In the genomic region with DNA sequence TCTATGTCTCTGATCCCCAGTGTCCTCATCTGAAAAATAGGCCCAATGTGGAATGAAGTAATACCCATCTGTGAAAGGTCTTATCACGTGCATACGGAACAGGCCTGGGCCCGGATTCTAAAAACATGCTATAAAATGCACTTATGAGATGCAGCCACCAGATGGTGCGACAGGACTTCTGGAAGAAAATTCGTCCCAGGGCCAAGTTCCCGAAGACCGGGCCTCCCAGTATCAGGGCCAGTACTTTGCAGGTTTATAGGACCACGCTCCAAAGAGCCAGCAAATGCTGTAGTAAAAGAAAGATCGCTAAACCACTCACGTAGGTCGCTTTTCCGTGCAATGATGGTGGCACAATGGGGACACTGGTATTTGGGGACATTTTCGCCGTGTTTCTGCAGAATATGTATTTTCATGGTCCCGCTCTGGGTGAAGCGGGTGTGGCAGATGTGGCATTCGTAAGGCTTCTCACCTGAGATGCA, we compare ENCODE assay signal across 8 cellular contexts. TPM values are rescaled to one million over a fixed set of nuclear protein-coding genes. Genes with fewer than 3 reads are reported as not detected.
DNase-seq lines count a peak whose midpoint lies in the region; ATAC-seq and TF ChIP-seq lines count a peak whose summit lies in the region.

No MANE protein-coding gene starts in this region.

- H4K91ac ChIP-seq in trophoblast cell (ENCODE audit: low read depth, low read length): no peak overlapping the region

- H3K4me2 ChIP-seq in trophoblast cell (ENCODE audit: low read length): no peak overlapping the region

- H3K4me1 Mint-ChIP-seq in natural killer cell: no peaks in the 10 kb centered on the region
- no peaks in the 10 kb centered on the region for H3K4me1 Mint-ChIP-seq in natural killer cell treated with Interleukin-12 subunit alpha and Interleukin-12 subunit beta and Interleukin-15 and Interleukin-18, amount 100 ng/mL, for 72 hours (ENCODE audit: low read depth in 2 of 2)
- no peaks in the 10 kb centered on the region for H3K4me1 Mint-ChIP-seq in activated T-cell treated with anti-CD3 and anti-CD28 coated beads, Interleukin-2, amount 50 U/mL, for 24 hours (ENCODE audit: low read depth)
- no peaks in the 10 kb centered on the region for H3K4me1 Mint-ChIP-seq in glutamatergic neuron (ENCODE audit: low read depth, unreplicated experiment)
- H3K4me1 Mint-ChIP-seq in T-helper 17 cell: peaks cover 3% of the 10 kb centered on the region

- DNase-seq in natural killer cell: no peak
- DNase-seq in natural killer cell treated with Interleukin-12 subunit alpha and Interleukin-12 subunit beta and Interleukin-15 and Interleukin-18, amount 100 ng/mL, for 72 hours (ENCODE audit: low spot score): no peak
- DNase-seq in NCI-H1694 (lab: John Stamatoyannopoulos, UW): peak; percentile 5
- peak; percentile 40 for DNase-seq in activated T-cell treated with anti-CD3 and anti-CD28 coated beads, Interleukin-2, amount 50 U/mL, for 24 hours
- peak; percentile 65 for DNase-seq in glutamatergic neuron
- DNase-seq in trophoblast cell: peak; percentile 70 to 89
- DNase-seq in T-helper 17 cell: no peak
- no peak for DNase-seq in central memory CD4-positive, alpha-beta T cell

- H3K4me3 ChIP-seq in trophoblast cell (ENCODE audit: low read depth, low read length): no peak overlapping the region

- ATAC-seq in natural killer cell (peak in 1 of 3 donors; percentile 52), T-helper 17 cell (no peak)
- ATAC-seq in natural killer cell treated with Interleukin-12 subunit alpha and Interleukin-12 subunit beta and Interleukin-15 and Interleukin-18, amount 100 ng/mL, for 72 hours: no peak

- no peak overlapping the region for H3K18ac ChIP-seq in trophoblast cell (ENCODE audit: low read length)

- H3K27ac ChIP-seq in trophoblast cell (ENCODE audit: low read depth, low read length): no peak overlapping the region

- H3K4me3 Mint-ChIP-seq in natural killer cell: no peak overlapping the region
- H3K4me3 Mint-ChIP-seq in natural killer cell treated with Interleukin-12 subunit alpha and Interleukin-12 subunit beta and Interleukin-15 and Interleukin-18, amount 100 ng/mL, for 72 hours: no peak overlapping the region
- H3K4me3 Mint-ChIP-seq in activated T-cell treated with anti-CD3 and anti-CD28 coated beads, Interleukin-2, amount 50 U/mL, for 24 hours: no peak overlapping the region
- no peak overlapping the region for H3K4me3 Mint-ChIP-seq in glutamatergic neuron (ENCODE audit: unreplicated experiment)
- no peak overlapping the region for H3K4me3 Mint-ChIP-seq in T-helper 17 cell

- intact Hi-C loops in natural killer cell (cut with micrococcal nuclease): loop anchor here (1.0 to 5.0 kb wide), 2 partner anchors 80 to 693 kb away; no protein-coding TSS in a partner anchor

- no peak overlapping the region for H2AFZ ChIP-seq in trophoblast cell (ENCODE audit: insufficient read depth, low read length, poor library complexity)

- H3K23ac ChIP-seq in trophoblast cell (ENCODE audit: low read length): no peak overlapping the region

- H3K79me1 ChIP-seq in trophoblast cell (ENCODE audit: low read length): no peaks in the 10 kb centered on the region

- H2AK5ac ChIP-seq in trophoblast cell (ENCODE audit: low read length): no peak overlapping the region

- H3K9me3 Mint-ChIP-seq in natural killer cell (no peaks in the 10 kb centered on the region), glutamatergic neuron (ENCODE audit: unreplicated experiment) (no peaks in the 10 kb centered on the region)
- no peaks in the 10 kb centered on the region for H3K9me3 Mint-ChIP-seq in natural killer cell treated with Interleukin-12 subunit alpha and Interleukin-12 subunit beta and Interleukin-15 and Interleukin-18, amount 100 ng/mL, for 72 hours
- no peaks in the 10 kb centered on the region for H3K9me3 Mint-ChIP-seq in activated T-cell treated with anti-CD3 and anti-CD28 coated beads, Interleukin-2, amount 50 U/mL, for 24 hours

- H3K27ac Mint-ChIP-seq in natural killer cell (no peak overlapping the region), glutamatergic neuron (ENCODE audit: unreplicated experiment) (no peak overlapping the region), T-helper 17 cell (no peak overlapping the region)
- H3K27ac Mint-ChIP-seq in natural killer cell treated with Interleukin-12 subunit alpha and Interleukin-12 subunit beta and Interleukin-15 and Interleukin-18, amount 100 ng/mL, for 72 hours: no peak overlapping the region
- H3K27ac Mint-ChIP-seq in activated T-cell treated with anti-CD3 and anti-CD28 coated beads, Interleukin-2, amount 50 U/mL, for 24 hours: no peak overlapping the region

- no peak overlapping the region for H2BK120ac ChIP-seq in trophoblast cell (ENCODE audit: insufficient read depth, low read length, poor library complexity)

- no peak overlapping the region for H3K9ac ChIP-seq in trophoblast cell (ENCODE audit: low read length)

- H3K36me3 Mint-ChIP-seq in natural killer cell: no peaks in the 10 kb centered on the region
- H3K36me3 Mint-ChIP-seq in natural killer cell treated with Interleukin-12 subunit alpha and Interleukin-12 subunit beta and Interleukin-15 and Interleukin-18, amount 100 ng/mL, for 72 hours: no peaks in the 10 kb centered on the region
- H3K36me3 Mint-ChIP-seq in activated T-cell treated with anti-CD3 and anti-CD28 coated beads, Interleukin-2, amount 50 U/mL, for 24 hours (ENCODE audit: low read depth): no peaks in the 10 kb centered on the region
- no peaks in the 10 kb centered on the region for H3K36me3 Mint-ChIP-seq in glutamatergic neuron (ENCODE audit: unreplicated experiment)
- H3K36me3 Mint-ChIP-seq in T-helper 17 cell (ENCODE audit: low read depth): no peaks in the 10 kb centered on the region

- no peak overlapping the region for H3K14ac ChIP-seq in trophoblast cell (ENCODE audit: low read length)

- no peak overlapping the region for H4K8ac ChIP-seq in trophoblast cell (ENCODE audit: low read depth, low read length)

- H2BK5ac ChIP-seq in trophoblast cell (ENCODE audit: low read depth, low read length, poor library complexity): no peak overlapping the region

- no peak overlapping the region for H4K12ac ChIP-seq in trophoblast cell (ENCODE audit: low read depth, low read length)

- no peaks in the 10 kb centered on the region for H3K79me2 ChIP-seq in trophoblast cell (ENCODE audit: control insufficient read depth, insufficient read depth, low read length, poor library complexity)

- no CpG with 5 or more reads among the region's 17 CpGs for WGBS in trophoblast cell (ENCODE audit: extremely low coverage, insufficient coverage, insufficient read length)

- H3K9me3 ChIP-seq in trophoblast cell (ENCODE audit: insufficient read depth, low read depth, low read length) (no peaks in the 10 kb centered on the region), T-helper 17 cell (ENCODE audit: control insufficient read depth, low read length, poor library complexity, severe bottlenecking) (no peaks in the 10 kb centered on the region)

- H2BK12ac ChIP-seq in trophoblast cell (ENCODE audit: low read length): no peak overlapping the region

- H3K36me3 ChIP-seq in trophoblast cell (ENCODE audit: control insufficient read depth in 1 of 2, insufficient read depth in 2 of 2, low read length in 2 of 2): no peaks in the 10 kb centered on the region

- TF ChIP-seq CTCF in natural killer cell (IDR thresholded peaks at IDR 0.05): peak; percentile 36
- TF ChIP-seq CTCF in glutamatergic neuron (IDR thresholded peaks at IDR 0.05; ENCODE audit: partially characterized antibody, unreplicated experiment): peak; percentile 73

- H3K27me3 Mint-ChIP-seq in natural killer cell (ENCODE audit: low read depth in 2 of 2): peaks cover 11% of the 10 kb centered on the region in 2 donors
- H3K27me3 Mint-ChIP-seq in natural killer cell treated with Interleukin-12 subunit alpha and Interleukin-12 subunit beta and Interleukin-15 and Interleukin-18, amount 100 ng/mL, for 72 hours: peaks cover 6 to 13% of the 10 kb centered on the region in 2 donors
- H3K27me3 Mint-ChIP-seq in activated T-cell treated with anti-CD3 and anti-CD28 coated beads, Interleukin-2, amount 50 U/mL, for 24 hours: peaks cover 14% of the 10 kb centered on the region
- H3K27me3 Mint-ChIP-seq in glutamatergic neuron (ENCODE audit: unreplicated experiment): peaks cover 4% of the 10 kb centered on the region
- H3K27me3 Mint-ChIP-seq in T-helper 17 cell: peaks cover 21% of the 10 kb centered on the region

- no peak overlapping the region for H3K4ac ChIP-seq in trophoblast cell (ENCODE audit: low read depth, low read length)

- no peaks in the 10 kb centered on the region for H3K27me3 ChIP-seq in trophoblast cell (ENCODE audit: insufficient read depth, low read length)

- H3K4me1 ChIP-seq in trophoblast cell (ENCODE audit: control insufficient read depth in 1 of 2, insufficient read depth in 2 of 2, low read length in 2 of 2): no peaks in the 10 kb centered on the region

RNA-seq across cellular contexts. Expression of gene CTCFL, which starts 10.6 kb away (rescaled TPM):
- total RNA-seq in natural killer cell: not detected
- not detected for total RNA-seq in natural killer cell treated with Interleukin-12 subunit alpha and Interleukin-12 subunit beta and Interleukin-15 and Interleukin-18, amount 100 ng/mL, for 72 hours
- not detected for total RNA-seq in glutamatergic neuron (ENCODE audit: unreplicated experiment)
- polyA plus RNA-seq in trophoblast cell (2013): not detected in 2 replicates
- total RNA-seq in T-helper 17 cell: not detected

RNA-seq across cellular contexts. Expression of gene PCK1, which starts 46.6 kb away (rescaled TPM):
- total RNA-seq in natural killer cell (not detected), glutamatergic neuron (ENCODE audit: unreplicated experiment) (not detected), T-helper 17 cell (not detected)
- not detected for total RNA-seq in natural killer cell treated with Interleukin-12 subunit alpha and Interleukin-12 subunit beta and Interleukin-15 and Interleukin-18, amount 100 ng/mL, for 72 hours
- polyA plus RNA-seq in trophoblast cell (2013): 0.01 TPM in 1 of 2 replicates, not detected in the other

Comparison
In these comparisons a context has a peak if more than half of its experiments do, and no peak if none do; other contexts are left out.
1. DNase-seq: peak in NCI-H1694 (single experiment), activated T-cell treated with anti-CD3 and anti-CD28 coated beads, Interleukin-2, amount 50 U/mL, for 24 hours (single experiment), glutamatergic neuron (single experiment) and trophoblast cell (2 of 2); none in natural killer cell (single experiment), natural killer cell treated with Interleukin-12 subunit alpha and Interleukin-12 subunit beta and Interleukin-15 and Interleukin-18, amount 100 ng/mL, for 72 hours (single experiment), T-helper 17 cell (0 of 3) and central memory CD4-positive, alpha-beta T cell (single experiment).